In genomic region chr2:147609301-147609700, GRCh38 we compare ENCODE assay signal across 20 cellular contexts.
DNase-seq lines count a peak whose midpoint lies in the region; ATAC-seq and TF ChIP-seq lines count a peak whose summit lies in the region.
"Had no signal": no experiment of that assay in that cellular context is flagged by ENCODE, and none has a peak within 500 bp of the region (broad histone marks: within the 10 kb centered on the region; RNA-seq: fewer than 3 reads in every experiment).

No MANE protein-coding gene starts in this region.

- no TSS peak for BruUV-seq in PC-3 (replicated peaks; lab: Mats Ljungman, UMichigan)

- H3K14ac ChIP-seq in neuronal stem cell (ENCODE audit: low read length) = no peak overlapping the region

- no peak overlapping the region for H2BK12ac ChIP-seq in neuronal stem cell (ENCODE audit: low read length)

- no peak overlapping the region for H2AK5ac ChIP-seq in neuronal stem cell (ENCODE audit: low read depth, low read length)

- DNase-seq in activated naive CD8-positive, alpha-beta T cell treated with anti-CD3 and anti-CD28 coated beads, Interleukin-2, amount 10 ng/mL, durations not matched to agents 7 days and 5 days = no peak
- DNase-seq in activated naive CD8-positive, alpha-beta T cell treated with anti-CD3 and anti-CD28 coated beads, Interleukin-2, amount 50 U/mL, for 24 hours = no peak
- DNase-seq in PC-3 = no peak
- no peak for DNase-seq in neuronal stem cell (ENCODE audit: low spot score)
- DNase-seq in NCI-H2107 (lab: John Stamatoyannopoulos, UW) = no peak
- DNase-seq in superior temporal gyrus (ENCODE audit: extremely low spot score) = no peak
- DNase-seq: Caco-2; CD4-positive, CD25-positive, alpha-beta regulatory T cell; CD8-positive, alpha-beta T cell; DMS153; DND-41; GOT3; HFFc6 had no signal

- H3K27ac ChIP-seq in PC-3 (ENCODE audit: low read length) (no peak overlapping the region), neuronal stem cell (replicated peaks; ENCODE audit: low read length) (no peak overlapping the region)
- H3K27ac ChIP-seq: 22Rv1, BLaER1, C4-2B had no signal

- POLR2A ChIA-PET in activated naive CD8-positive, alpha-beta T cell treated with anti-CD3 and anti-CD28 coated beads, Interleukin-2, amount 10 ng/mL, durations not matched to agents 7 days and 5 days (lab: Charles Lee) = no interaction called here
- POLR2A ChIA-PET in PC-3 (lab: Charles Lee; ENCODE audit: unreplicated experiment) = no interaction called here

- no peaks in the 10 kb centered on the region for H3K79me1 ChIP-seq in neuronal stem cell (ENCODE audit: low read depth, low read length)

- H3K27me3 ChIP-seq in PC-3 (ENCODE audit: low read length) = no peaks in the 10 kb centered on the region
- no peaks in the 10 kb centered on the region for H3K27me3 ChIP-seq in neuronal stem cell (ENCODE audit: control insufficient read depth in 3 of 3, insufficient read depth in 3 of 3, low read depth in 1 of 3, low read length in 3 of 3)
- H3K27me3 ChIP-seq: BLaER1 had no signal

- no peak overlapping the region for H3K18ac ChIP-seq in neuronal stem cell (ENCODE audit: low read length)

- no peak for TF ChIP-seq CTCF in PC-3 (conservative IDR thresholded peaks at IDR 0.05; ENCODE audit: low read depth, low read length)

- no peaks in the 10 kb centered on the region for H3K36me3 ChIP-seq in PC-3 (ENCODE audit: low read depth, low read length)
- H3K36me3 ChIP-seq in neuronal stem cell (replicated peaks in 1 of 2; ENCODE audit: control insufficient read depth in 2 of 2, insufficient read depth in 2 of 2, low read length in 2 of 2) = no peaks in the 10 kb centered on the region
- H3K36me3 ChIP-seq: BLaER1, HAP-1 had no signal

- no peak overlapping the region for H4K8ac ChIP-seq in neuronal stem cell (ENCODE audit: low read depth, low read length)

- H2AFZ ChIP-seq in PC-3 (ENCODE audit: low read length) = peak overlapping the region; percentile 43
- peak overlapping the region; percentile 42 for H2AFZ ChIP-seq in neuronal stem cell (ENCODE audit: low read length)

- no peak overlapping the region for H3K9ac ChIP-seq in PC-3 (ENCODE audit: low read length)
- H3K9ac ChIP-seq in neuronal stem cell (ENCODE audit: low read depth, low read length, poor library complexity) = no peak overlapping the region
- H3K9ac ChIP-seq: BLaER1 had no signal

- H3F3A ChIP-seq in PC-3 (ENCODE audit: low read length, unreplicated experiment) = no peaks in the 10 kb centered on the region

- no peaks in the 10 kb centered on the region for H3K79me2 ChIP-seq in PC-3 (ENCODE audit: low read length)

- peak overlapping the region; percentile 7 for H3K27ac Mint-ChIP-seq in activated naive CD8-positive, alpha-beta T cell treated with anti-CD3 and anti-CD28 coated beads, Interleukin-2, amount 10 ng/mL, durations not matched to agents 7 days and 5 days
- no peak overlapping the region for H3K27ac Mint-ChIP-seq in activated naive CD8-positive, alpha-beta T cell treated with anti-CD3 and anti-CD28 coated beads, Interleukin-2, amount 50 U/mL, for 24 hours
- H3K27ac Mint-ChIP-seq: B cell; CD8-positive, alpha-beta T cell; HFFc6 had no signal

- H2BK15ac ChIP-seq in neuronal stem cell (ENCODE audit: low read length) = no peak overlapping the region

- peaks cover 3% of the 10 kb centered on the region for H3K9me3 Mint-ChIP-seq in activated naive CD8-positive, alpha-beta T cell treated with anti-CD3 and anti-CD28 coated beads, Interleukin-2, amount 10 ng/mL, durations not matched to agents 7 days and 5 days
- no peaks in the 10 kb centered on the region for H3K9me3 Mint-ChIP-seq in activated naive CD8-positive, alpha-beta T cell treated with anti-CD3 and anti-CD28 coated beads, Interleukin-2, amount 50 U/mL, for 24 hours
- H3K9me3 Mint-ChIP-seq: CD8-positive, alpha-beta T cell had no signal

- no CpG with 5 or more reads among the region's 3 CpGs for WGBS in neuronal stem cell (ENCODE audit: extremely low coverage in 2 of 2, insufficient read length in 2 of 2, insufficient replicate concordance in 1 of 2), 2 donors

- H3K4me3 ChIP-seq in PC-3 (ENCODE audit: low read length) = no peak overlapping the region
- H3K4me3 ChIP-seq in neuronal stem cell (ENCODE audit: low read length in 2 of 2) = no peak overlapping the region
- H3K4me3 ChIP-seq: BLaER1, HAP-1 had no signal

- ATAC-seq in activated naive CD8-positive, alpha-beta T cell treated with anti-CD3 and anti-CD28 coated beads, Interleukin-2, amount 10 ng/mL, durations not matched to agents 7 days and 5 days (ENCODE audit: low read depth) = no peak
- no peak for ATAC-seq in activated naive CD8-positive, alpha-beta T cell treated with anti-CD3 and anti-CD28 coated beads, Interleukin-2, amount 50 U/mL, for 24 hours
- ATAC-seq in PC-3 = no peak
- peak; percentile 67 for ATAC-seq in SK-N-SH treated with all-trans-retinoic acid at 6 μM for 48 hours
- no peak for ATAC-seq in HG02763 (IDR thresholded peaks at IDR 0.05; ENCODE audit: unreplicated experiment)
- ATAC-seq: CD8-positive, alpha-beta T cell had no signal

- intact Hi-C loops in PC-3 (cut with micrococcal nuclease) = no loop called here

- H3K4me1 ChIP-seq in PC-3 (ENCODE audit: insufficient read depth, low read length) = no peaks in the 10 kb centered on the region
- H3K4me1 ChIP-seq in neuronal stem cell (ENCODE audit: control insufficient read depth in 2 of 2, insufficient read depth in 1 of 2, low read depth in 1 of 2, low read length in 2 of 2) = peaks cover 0 to under 1% of the 10 kb centered on the region in 2 donors
- H3K4me1 ChIP-seq: BLaER1, Caco-2, HAP-1 had no signal

- no peak overlapping the region for H4K91ac ChIP-seq in neuronal stem cell (ENCODE audit: low read depth, low read length, poor library complexity)

- no peak overlapping the region for H3K4ac ChIP-seq in neuronal stem cell (ENCODE audit: low read length)

- H3K4me3 Mint-ChIP-seq in activated naive CD8-positive, alpha-beta T cell treated with anti-CD3 and anti-CD28 coated beads, Interleukin-2, amount 10 ng/mL, durations not matched to agents 7 days and 5 days = no peak overlapping the region
- no peak overlapping the region for H3K4me3 Mint-ChIP-seq in activated naive CD8-positive, alpha-beta T cell treated with anti-CD3 and anti-CD28 coated beads, Interleukin-2, amount 50 U/mL, for 24 hours
- H3K4me3 Mint-ChIP-seq: B cell; CD4-positive, CD25-positive, alpha-beta regulatory T cell; CD8-positive, alpha-beta T cell; HFFc6 had no signal

- H2BK5ac ChIP-seq in neuronal stem cell (ENCODE audit: low read length) = no peak overlapping the region

- H3K27me3 Mint-ChIP-seq in activated naive CD8-positive, alpha-beta T cell treated with anti-CD3 and anti-CD28 coated beads, Interleukin-2, amount 10 ng/mL, durations not matched to agents 7 days and 5 days = peaks cover 2% of the 10 kb centered on the region
- H3K27me3 Mint-ChIP-seq in activated naive CD8-positive, alpha-beta T cell treated with anti-CD3 and anti-CD28 coated beads, Interleukin-2, amount 50 U/mL, for 24 hours = no peaks in the 10 kb centered on the region
- H3K27me3 Mint-ChIP-seq: B cell; CD4-positive, CD25-positive, alpha-beta regulatory T cell had no signal

- H4K20me1 ChIP-seq in PC-3 (ENCODE audit: low read length) = no peaks in the 10 kb centered on the region
- H4K20me1 ChIP-seq: BLaER1 had no signal

- H3K36me3 Mint-ChIP-seq in activated naive CD8-positive, alpha-beta T cell treated with anti-CD3 and anti-CD28 coated beads, Interleukin-2, amount 10 ng/mL, durations not matched to agents 7 days and 5 days = peaks cover 1% of the 10 kb centered on the region
- no peaks in the 10 kb centered on the region for H3K36me3 Mint-ChIP-seq in activated naive CD8-positive, alpha-beta T cell treated with anti-CD3 and anti-CD28 coated beads, Interleukin-2, amount 50 U/mL, for 24 hours (ENCODE audit: low read depth)
- H3K36me3 Mint-ChIP-seq: CD4-positive, CD25-positive, alpha-beta regulatory T cell; CD8-positive, alpha-beta T cell had no signal

- no peaks in the 10 kb centered on the region for H3K9me2 ChIP-seq in PC-3 (replicated peaks; ENCODE audit: low read length)

- CTCF ChIA-PET in PC-3 (lab: Charles Lee) = no interaction called here

- H3K4me1 Mint-ChIP-seq in activated naive CD8-positive, alpha-beta T cell treated with anti-CD3 and anti-CD28 coated beads, Interleukin-2, amount 10 ng/mL, durations not matched to agents 7 days and 5 days = peaks cover 2% of the 10 kb centered on the region
- no peaks in the 10 kb centered on the region for H3K4me1 Mint-ChIP-seq in activated naive CD8-positive, alpha-beta T cell treated with anti-CD3 and anti-CD28 coated beads, Interleukin-2, amount 50 U/mL, for 24 hours
- H3K4me1 Mint-ChIP-seq: B cell; CD4-positive, CD25-positive, alpha-beta regulatory T cell had no signal

- H3K9me3 ChIP-seq in PC-3 (ENCODE audit: low read length) = no peaks in the 10 kb centered on the region
- H3K9me3 ChIP-seq in neuronal stem cell (replicated peaks in 1 of 2; ENCODE audit: control insufficient read depth in 2 of 2, insufficient read depth in 1 of 2, low read depth in 1 of 2, low read length in 2 of 2) = no peaks in the 10 kb centered on the region
- H3K9me3 ChIP-seq: BLaER1, Caco-2, HAP-1 had no signal

- H3K23ac ChIP-seq in neuronal stem cell (ENCODE audit: low read depth, low read length, poor library complexity) = no peak overlapping the region

- H2BK120ac ChIP-seq in neuronal stem cell (ENCODE audit: low read depth, low read length) = no peak overlapping the region

- H3K4me2 ChIP-seq in PC-3 (ENCODE audit: low read length) (no peak overlapping the region), neuronal stem cell (ENCODE audit: insufficient read depth, low read length, poor library complexity, severe bottlenecking) (no peak overlapping the region)
- H3K4me2 ChIP-seq: BLaER1 had no signal

TF ChIP-seq in SK-N-SH treated with all-trans-retinoic acid at 6 μM for 48 hours, 23 proteins besides CTCF, POLR2A, EP300 and RAD21:
- TF ChIP-seq ISL1 (CRISPR knock-in tag; IDR thresholded peaks at IDR 0.05) = no peak
- no peak for TF ChIP-seq TOX (CRISPR knock-in tag; IDR thresholded peaks at IDR 0.05; ENCODE audit: borderline replicate concordance)
- TF ChIP-seq TCF4 (CRISPR knock-in tag; IDR thresholded peaks at IDR 0.05; ENCODE audit: borderline replicate concordance) = no peak
